In genomic region chr17:49849711-49850610, GRCh38 we compare ENCODE assay signal across 15 cellular contexts. TPM values are rescaled to one million over a fixed set of nuclear protein-coding genes. Genes with fewer than 3 reads are reported as not detected.
DNase-seq lines count a peak whose midpoint lies in the region; ATAC-seq and TF ChIP-seq lines count a peak whose summit lies in the region.
"Had no signal": no experiment of that assay in that cellular context is flagged by ENCODE, and none has a peak within 500 bp of the region (broad histone marks: within the 10 kb centered on the region; RNA-seq: fewer than 3 reads in every experiment).

No MANE protein-coding gene starts in this region.

- no peak overlapping the region for H3K27ac Mint-ChIP-seq in activated T-cell treated with anti-CD3 and anti-CD28 coated beads, Interleukin-2, amount 50 U/mL, for 72 hours
- peak overlapping the region; percentile 91 for H3K27ac Mint-ChIP-seq in T-helper 17 cell
- peak overlapping the region; percentile 92 for H3K27ac Mint-ChIP-seq in stimulated activated effector memory CD8-positive, alpha-beta T cell treated with anti-CD3 and anti-CD28 coated beads, Interleukin-12 subunit alpha, Interleukin-12 subunit beta, amount 100 ng/mL, for 72 hours

- H3K4me3 Mint-ChIP-seq in activated T-cell treated with anti-CD3 and anti-CD28 coated beads, Interleukin-2, amount 50 U/mL, for 72 hours, result peak overlapping the region; percentile 90 to 95
- H3K4me3 Mint-ChIP-seq in T-helper 17 cell, result peak overlapping the region; percentile 97
- peak overlapping the region; percentile 81 for H3K4me3 Mint-ChIP-seq in stimulated activated effector memory CD8-positive, alpha-beta T cell treated with anti-CD3 and anti-CD28 coated beads, Interleukin-12 subunit alpha, Interleukin-12 subunit beta, amount 100 ng/mL, for 72 hours

- no peaks in the 10 kb centered on the region for H3K79me2 ChIP-seq in MM.1S (ENCODE audit: low read length)

- no peaks in the 10 kb centered on the region for H4K20me1 ChIP-seq in MM.1S (ENCODE audit: insufficient read depth, low read length)

- H3K4me1 Mint-ChIP-seq in activated T-cell treated with anti-CD3 and anti-CD28 coated beads, Interleukin-2, amount 50 U/mL, for 72 hours (ENCODE audit: low read depth), result peaks cover 24% of the 10 kb centered on the region
- peaks cover 32% of the 10 kb centered on the region for H3K4me1 Mint-ChIP-seq in T-helper 17 cell
- peaks cover 18% of the 10 kb centered on the region for H3K4me1 Mint-ChIP-seq in stimulated activated effector memory CD8-positive, alpha-beta T cell treated with anti-CD3 and anti-CD28 coated beads, Interleukin-12 subunit alpha, Interleukin-12 subunit beta, amount 100 ng/mL, for 72 hours

- TF ChIP-seq POLR2A in tibial nerve (IDR thresholded peaks at IDR 0.05), result no peak

- H3K27me3 ChIP-seq in iPS-18a (ENCODE audit: control insufficient read depth, insufficient read depth, low read length) (peaks cover 32% of the 10 kb centered on the region), MM.1S (replicated peaks; ENCODE audit: insufficient read depth, low read length) (peaks cover 8% of the 10 kb centered on the region), tibial nerve (no peaks in the 10 kb centered on the region)
- H3K27me3 ChIP-seq: gastrocnemius medialis had no signal

- no peak overlapping the region for H2AFZ ChIP-seq in MM.1S (ENCODE audit: low read length)

- no peaks in the 10 kb centered on the region for H3K9me2 ChIP-seq in MM.1S (replicated peaks; ENCODE audit: insufficient read depth, low read length)
- H3K9me2 ChIP-seq: SK-N-SH had no signal

- H3K27me3 Mint-ChIP-seq in activated T-cell treated with anti-CD3 and anti-CD28 coated beads, Interleukin-2, amount 50 U/mL, for 72 hours (ENCODE audit: low read depth), result peaks cover 21% of the 10 kb centered on the region
- H3K27me3 Mint-ChIP-seq in T-helper 17 cell, result peaks cover 3% of the 10 kb centered on the region

- DNase-seq in activated T-cell treated with anti-CD3 and anti-CD28 coated beads, Interleukin-2, amount 50 U/mL, for 72 hours, result no peak
- DNase-seq in activated T-cell treated with anti-CD3 and anti-CD28 coated beads for 4 hours (no peak), T-helper 17 cell (no peak), MM.1S (no peak), tibial nerve (ENCODE audit: low spot score in 2 of 2) (no peak)
- no peak for DNase-seq in stimulated activated effector memory CD8-positive, alpha-beta T cell treated with anti-CD3 and anti-CD28 coated beads, Interleukin-12 subunit alpha, Interleukin-12 subunit beta, amount 100 ng/mL, for 72 hours (ENCODE audit: low spot score in 2 of 2)
- DNase-seq: activated CD4-positive, alpha-beta T cell treated with anti-CD3 and anti-CD28 coated beads for 1 hour; gastrocnemius medialis; HCEC 1CT; NCI-H2029; occipital lobe had no signal

- ATAC-seq in activated T-cell treated with anti-CD3 and anti-CD28 coated beads, Interleukin-2, amount 50 U/mL, for 72 hours (replicated peaks in 1 of 2), result no peak
- ATAC-seq in T-helper 17 cell, result no peak
- ATAC-seq in stimulated activated effector memory CD8-positive, alpha-beta T cell treated with anti-CD3 and anti-CD28 coated beads, Interleukin-12 subunit alpha, Interleukin-12 subunit beta, amount 100 ng/mL, for 72 hours, result no peak
- ATAC-seq in GM21576 (IDR thresholded peaks at IDR 0.05; ENCODE audit: unreplicated experiment), result no peak

- H3K9me3 Mint-ChIP-seq in activated T-cell treated with anti-CD3 and anti-CD28 coated beads, Interleukin-2, amount 50 U/mL, for 72 hours, result no peaks in the 10 kb centered on the region
- H3K9me3 Mint-ChIP-seq in stimulated activated effector memory CD8-positive, alpha-beta T cell treated with anti-CD3 and anti-CD28 coated beads, Interleukin-12 subunit alpha, Interleukin-12 subunit beta, amount 100 ng/mL, for 72 hours, result no peaks in the 10 kb centered on the region

- H3K4me2 ChIP-seq in MM.1S (ENCODE audit: low read depth, low read length), result no peak overlapping the region

- 88 to 93% methylated on average over 10 to 11 of the region's 11 CpGs for WGBS in tibial nerve, 2 donors

- H3K27ac ChIP-seq in iPS-18a (ENCODE audit: low read length), result no peak overlapping the region
- no peak overlapping the region for H3K27ac ChIP-seq in MM.1S (ENCODE audit: low read length)
- no peak overlapping the region for H3K27ac ChIP-seq in tibial nerve
- H3K27ac ChIP-seq: gastrocnemius medialis had no signal

- H3K9ac ChIP-seq in iPS-18a (ENCODE audit: low read length), result no peak overlapping the region
- H3K9ac ChIP-seq in MM.1S (ENCODE audit: low read length), result no peak overlapping the region
- H3K9ac ChIP-seq: SK-N-SH had no signal

- H3K4me3 ChIP-seq in iPS-18a (ENCODE audit: low read length) (peak overlapping the region; percentile 45), MM.1S (ENCODE audit: low read length) (no peak overlapping the region), tibial nerve (no peak overlapping the region)

- H3K9me3 ChIP-seq in T-helper 17 cell (ENCODE audit: control insufficient read depth, low read length, poor library complexity, severe bottlenecking), result no peaks in the 10 kb centered on the region
- no peaks in the 10 kb centered on the region for H3K9me3 ChIP-seq in iPS-18a (ENCODE audit: control insufficient read depth, low read depth, low read length)
- no peaks in the 10 kb centered on the region for H3K9me3 ChIP-seq in MM.1S (replicated peaks; ENCODE audit: insufficient read depth, low read length)
- H3K9me3 ChIP-seq in tibial nerve, result no peaks in the 10 kb centered on the region
- H3K9me3 ChIP-seq: gastrocnemius medialis, SK-N-SH had no signal

- peaks cover 11% of the 10 kb centered on the region for H3K4me1 ChIP-seq in iPS-18a (ENCODE audit: control insufficient read depth, low read depth, low read length)
- H3K4me1 ChIP-seq in MM.1S (ENCODE audit: low read length), result 0 out of 2 replicates have a peak, but pooled peaks cover 4% of the 10 kb centered on the region
- peaks cover 0 to 34% (median 16%) of the 10 kb centered on the region in 4 donors for H3K4me1 ChIP-seq in tibial nerve

- no peak for TF ChIP-seq EP300 in tibial nerve (IDR thresholded peaks at IDR 0.05)

- H3K36me3 Mint-ChIP-seq in activated T-cell treated with anti-CD3 and anti-CD28 coated beads, Interleukin-2, amount 50 U/mL, for 72 hours (ENCODE audit: insufficient read depth in 2 of 2), result no peaks in the 10 kb centered on the region
- no peaks in the 10 kb centered on the region for H3K36me3 Mint-ChIP-seq in T-helper 17 cell (ENCODE audit: low read depth)
- H3K36me3 Mint-ChIP-seq in stimulated activated effector memory CD8-positive, alpha-beta T cell treated with anti-CD3 and anti-CD28 coated beads, Interleukin-12 subunit alpha, Interleukin-12 subunit beta, amount 100 ng/mL, for 72 hours, result no peaks in the 10 kb centered on the region

- TF ChIP-seq CTCF in MM.1S (IDR thresholded peaks at IDR 0.05; ENCODE audit: low read length) (no peak), tibial nerve (IDR thresholded peaks at IDR 0.05) (no peak)

- no peaks in the 10 kb centered on the region for H3F3A ChIP-seq in MM.1S (ENCODE audit: insufficient read depth, low read length)

- peaks cover 5% of the 10 kb centered on the region for H3K36me3 ChIP-seq in iPS-18a (ENCODE audit: control insufficient read depth, low read depth, low read length)
- H3K36me3 ChIP-seq in MM.1S (replicated peaks; ENCODE audit: insufficient read depth, low read length), result no peaks in the 10 kb centered on the region
- H3K36me3 ChIP-seq in tibial nerve, result no peaks in the 10 kb centered on the region
- H3K36me3 ChIP-seq: gastrocnemius medialis had no signal

RNA-seq across cellular contexts. Expression of gene TAC4, which starts 2.1 kb away (rescaled TPM):
- not detected for total RNA-seq in activated T-cell treated with anti-CD3 and anti-CD28 coated beads, Interleukin-2, amount 50 U/mL, for 72 hours
- total RNA-seq in T-helper 17 cell, result not detected
- not detected for total RNA-seq in tibial nerve
- total RNA-seq: Daoy, gastrocnemius medialis, occipital lobe had no signal
